In the genomic region with DNA sequence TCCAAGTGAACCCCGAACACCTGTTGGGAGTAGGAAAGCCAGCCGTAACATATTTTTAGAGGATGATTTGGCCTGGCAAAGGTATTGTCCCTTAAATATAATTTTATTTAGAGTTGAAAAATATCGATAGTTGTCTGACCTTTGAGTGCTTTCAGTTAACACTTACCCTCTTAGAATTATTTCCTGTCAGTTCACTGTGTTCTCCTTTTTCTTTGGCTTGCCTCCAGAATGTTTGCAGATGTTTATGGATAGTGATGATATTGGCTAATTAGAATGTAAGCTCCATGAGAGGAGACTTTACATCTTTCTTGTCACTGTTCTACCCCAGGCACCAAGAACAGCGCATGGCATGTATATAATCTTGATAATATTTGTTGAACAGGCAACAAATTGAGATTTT, we compare ENCODE assay signal across 15 cellular contexts. TPM values are rescaled to one million over a fixed set of nuclear protein-coding genes. Genes with fewer than 3 reads are reported as not detected.
DNase-seq lines count a peak whose midpoint lies in the region; ATAC-seq and TF ChIP-seq lines count a peak whose summit lies in the region.
"Had no signal": no experiment of that assay in that cellular context is flagged by ENCODE, and none has a peak within 500 bp of the region (broad histone marks: within the 10 kb centered on the region; RNA-seq: fewer than 3 reads in every experiment).

No MANE protein-coding gene starts in this region.

- TF ChIP-seq CTCF in CD14-positive monocyte (IDR thresholded peaks at IDR 0.05), result no peak

- no peak for ATAC-seq in memory B cell (ENCODE audit: low read depth)
- ATAC-seq in GM21423 (IDR thresholded peaks at IDR 0.05; ENCODE audit: unreplicated experiment), result no peak
- ATAC-seq: K562 had no signal

- H3K27me3 Mint-ChIP-seq in CD14-positive monocyte (ENCODE audit: low read depth in 3 of 3) (no peaks in the 10 kb centered on the region), memory B cell (no peaks in the 10 kb centered on the region)

- H3K9me3 Mint-ChIP-seq in CD14-positive monocyte (peaks cover 0 to 9% (median 4%) of the 10 kb centered on the region in 7 donors), memory B cell (peaks cover 6% of the 10 kb centered on the region)

- intact Hi-C loops in CD14-positive monocyte (cut with micrococcal nuclease), result no loop called here

- H3K27ac Mint-ChIP-seq in CD14-positive monocyte (peak overlapping the region in 6 of 7 donors; percentile 8 to 79 (median 46)), memory B cell (peak overlapping the region; percentile 14)

- peak; percentile 15 to 26 for DNase-seq in AML-193 (lab: John Stamatoyannopoulos, UW)
- DNase-seq in CD14-positive monocyte (ENCODE audit: low spot score), result no peak
- peak; percentile 33 for DNase-seq in OCI-M1 (lab: John Stamatoyannopoulos, UW)
- DNase-seq in memory B cell (ENCODE audit: low spot score in 2 of 2), result no peak
- DNase-seq in NCI-H345 (lab: John Stamatoyannopoulos, UW), result no peak
- no peak for DNase-seq in activated CD4-positive, alpha-beta T cell treated with anti-CD3 and anti-CD28 coated beads for 48 hours
- DNase-seq: BE2C, EL, MG63, NCI-H1417 treated with DMSO at 0.1 percent for 48 hours, NCI-H2081, NCI-H524, SJCRH30 had no signal

- H3K36me3 Mint-ChIP-seq in CD14-positive monocyte (peaks cover 64 to 72% of the 10 kb centered on the region in 2 donors), memory B cell (peaks cover 42% of the 10 kb centered on the region)

- H3K4me1 Mint-ChIP-seq in CD14-positive monocyte (peaks cover 9% of the 10 kb centered on the region), memory B cell (peaks cover 10% of the 10 kb centered on the region)

- H3K4me3 Mint-ChIP-seq in CD14-positive monocyte, result peak overlapping the region in 1 of 2 donors; percentile 43
- no peak overlapping the region for H3K4me3 Mint-ChIP-seq in memory B cell

RNA-seq across cellular contexts. Expression of a gene that starts 19.8 kb away (rescaled TPM):
- 1 to 10 TPM; 3.5 to 6.2 TPM for polyA plus RNA-seq in CD14-positive monocyte

RNA-seq across cellular contexts. Expression of a gene that starts 31.0 kb away (rescaled TPM):
- 100 to 1,000 TPM; 115 to 120 TPM for polyA plus RNA-seq in CD14-positive monocyte

Comparison
In these comparisons a context has a peak if more than half of its experiments do, and no peak if none do; other contexts are left out.
1. DNase-seq: peak in AML-193 (2 of 2) and OCI-M1 (single experiment); none in CD14-positive monocyte (single experiment), memory B cell (0 of 2), NCI-H345 (single experiment) and activated CD4-positive, alpha-beta T cell treated with anti-CD3 and anti-CD28 coated beads for 48 hours (single experiment).